In the genomic region with DNA sequence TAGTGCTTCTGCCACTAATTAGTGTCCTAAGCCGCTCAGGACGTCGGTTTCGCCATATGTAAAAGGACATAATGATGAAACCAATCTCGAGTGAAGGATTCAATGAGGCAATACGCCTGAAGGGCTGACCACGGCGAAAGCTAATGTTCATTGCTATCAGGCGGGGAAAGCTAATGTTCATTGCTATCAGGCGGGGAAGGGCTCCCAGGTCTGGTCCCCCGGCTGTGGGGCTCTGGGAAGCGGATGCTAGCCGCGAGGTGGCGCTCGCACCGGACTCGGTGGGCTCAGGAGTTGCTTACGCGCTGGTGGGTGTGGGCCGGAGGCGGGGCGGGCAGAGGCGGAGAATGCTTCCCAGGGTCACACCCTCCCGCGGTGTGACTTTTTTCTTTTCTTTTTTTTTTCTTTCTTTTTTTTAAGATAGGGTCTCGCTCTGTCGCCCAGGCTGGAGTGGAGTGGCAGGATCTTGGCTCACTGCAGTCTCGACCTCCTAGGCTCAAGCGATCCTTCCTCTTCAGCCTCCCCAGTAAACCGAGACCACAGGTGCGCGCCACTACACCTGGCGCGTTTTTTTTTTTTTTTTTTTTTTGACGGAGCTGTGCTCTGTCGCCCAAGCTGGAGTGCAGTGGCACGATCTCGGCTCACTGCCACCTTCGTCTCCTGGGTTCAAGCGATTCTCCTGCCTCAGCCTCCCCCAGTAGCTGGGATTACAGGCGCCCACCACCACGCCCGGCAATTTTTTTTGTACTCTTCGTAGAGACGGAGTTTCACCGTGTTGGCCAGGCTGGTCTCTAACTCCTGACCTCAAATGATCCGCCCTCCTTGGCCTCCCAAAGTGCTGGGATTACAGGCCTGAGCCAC, we compare ENCODE assay signal across 8 cellular contexts. TPM values are rescaled to one million over a fixed set of nuclear protein-coding genes. Genes with fewer than 3 reads are reported as not detected.
DNase-seq lines count a peak whose midpoint lies in the region; ATAC-seq, FAIRE-seq and TF ChIP-seq lines count a peak whose summit lies in the region.

No MANE protein-coding gene starts in this region.

- DNase-seq in A549 (ENCODE audit: low read depth in 1 of 2, low spot score in 1 of 2) (peak; percentile 89), RWPE1 (ENCODE audit: low spot score) (peak; percentile 83), fibroblast of villous mesenchyme (ENCODE audit: low read depth) (peak; percentile 94), occipital lobe (lab: John Stamatoyannopoulos, UW) (peak; percentile 56)
- peak; percentile 94 for DNase-seq in activated effector memory CD4-positive, alpha-beta T cell treated with anti-CD3 and anti-CD28 coated beads, Interleukin-2, amount 50 U/mL, for 16 hours

- peak overlapping the region; percentile 61 to 93; a peak in 5 of 6 replicates for H3K27ac ChIP-seq in A549
- H3K27ac ChIP-seq in RWPE1: peak overlapping the region; percentile 99
- H3K27ac ChIP-seq in subcutaneous abdominal adipose tissue (ENCODE audit: low read depth, low read length): peak overlapping the region; percentile 84

- H3K4me1 ChIP-seq in A549 (peaks cover 40% of the 10 kb centered on the region), subcutaneous abdominal adipose tissue (ENCODE audit: control insufficient read depth in 5 of 5, insufficient read depth in 5 of 5, low read length in 5 of 5) (peaks cover 2 to 51% (median 32%) of the 10 kb centered on the region in 5 donors)

- ATAC-seq in A549: peak; percentile 65 to 86
- ATAC-seq in GM19035 (IDR thresholded peaks at IDR 0.05; ENCODE audit: unreplicated experiment): peak; percentile 71

- TF ChIP-seq EP300 in A549 (IDR thresholded peaks at IDR 0.05): no peak

- TF ChIP-seq RAD21 in A549 (conservative IDR thresholded peaks at IDR 0.05 in 1 of 2, IDR thresholded peaks at IDR 0.05 in 1 of 2): peak; percentile 69 to 83

- FAIRE-seq in A549 (lab: Jason Lieb, UNC): no peak

- no peak for TF ChIP-seq POLR2A in A549 (IDR thresholded peaks at IDR 0.05; ENCODE audit: low read length)

- H3K4me3 ChIP-seq in A549 (peak overlapping the region; percentile 19; the same call in 2 of the 3 replicates), fibroblast of villous mesenchyme (ENCODE audit: low read depth, low read length) (peak overlapping the region; percentile 43), subcutaneous abdominal adipose tissue (ENCODE audit: low read depth in 1 of 5, low read length in 5 of 5) (peak overlapping the region; percentile 28 to 60 (median 39))

- H3K4me2 ChIP-seq in A549: peak overlapping the region; percentile 71

- TF ChIP-seq CTCF in A549 (IDR thresholded peaks at IDR 0.05) (peak; percentile 93), LNCAP (IDR thresholded peaks at IDR 0.05) (peak; percentile 81), RWPE1 (conservative IDR thresholded peaks at IDR 0.05; ENCODE audit: low read depth) (peak; percentile 92), fibroblast of villous mesenchyme (IDR thresholded peaks at IDR 0.05; ENCODE audit: insufficient read depth, low read depth, low read length) (peak; percentile 81)

- CTCF ChIA-PET in A549 (lab: Yijun Ruan, JAX): interaction anchor here (0.6 to 20.8 kb wide), 37 partner anchors 11 to 307 kb away, joined by 3 to 341 read pairs (median 6); a partner anchor contains a TSS
- CTCF ChIA-PET in RWPE1 (lab: Yijun Ruan, JAX): interaction anchor here (0.6 to 9.3 kb wide), 11 partner anchors 12 to 200 kb away, joined by 3 to 77 read pairs (median 3); no protein-coding TSS in a partner anchor

- no peaks in the 10 kb centered on the region for H3K36me3 ChIP-seq in subcutaneous abdominal adipose tissue (ENCODE audit: control insufficient read depth in 5 of 5, insufficient read depth in 5 of 5, low read length in 5 of 5)

- POLR2A ChIA-PET in A549 (lab: Yijun Ruan, JAX) (interaction anchor here (1.2 kb wide), 1 partner anchor 36 kb away, joined by 3 read pairs; no protein-coding TSS in a partner anchor), RWPE1 (lab: Yijun Ruan, JAX; ENCODE audit: low non-redundant PET) (no interaction called here)

- peaks cover 0 to 10% (median 7%) of the 10 kb centered on the region in 5 donors for H3K27me3 ChIP-seq in subcutaneous abdominal adipose tissue (ENCODE audit: control insufficient read depth in 5 of 5, insufficient read depth in 4 of 5, low read length in 5 of 5)

- H3K9me3 ChIP-seq in A549 (no peaks in the 10 kb centered on the region), subcutaneous abdominal adipose tissue (ENCODE audit: control insufficient read depth in 5 of 5, low read length in 5 of 5) (no peaks in the 10 kb centered on the region)

- WGBS in A549 (ENCODE audit: missing lambda C conversion rate): 26% methylated on average over 48 of the region's 48 CpGs

- H3K9ac ChIP-seq in subcutaneous abdominal adipose tissue (ENCODE audit: low read length in 5 of 5): no peak overlapping the region

TF ChIP-seq in A549, 52 proteins besides CTCF, POLR2A, EP300 and RAD21:
- TF ChIP-seq, protein P1, sequence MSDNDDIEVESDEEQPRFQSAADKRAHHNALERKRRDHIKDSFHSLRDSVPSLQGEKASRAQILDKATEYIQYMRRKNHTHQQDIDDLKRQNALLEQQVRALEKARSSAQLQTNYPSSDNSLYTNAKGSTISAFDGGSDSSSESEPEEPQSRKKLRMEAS (IDR thresholded peaks at IDR 0.05): peak; percentile 54
- no peak for TF ChIP-seq HDAC2 (IDR thresholded peaks at IDR 0.05)
- TF ChIP-seq FOXS1 (CRISPR knock-in tag; IDR thresholded peaks at IDR 0.05): no peak
- TF ChIP-seq CEBPB (IDR thresholded peaks at IDR 0.05): peak in 1 of 2 experiments; percentile 24; a peak in 1 of 4 replicates
- peak; percentile 97 for TF ChIP-seq SMC3 (IDR thresholded peaks at IDR 0.05)
TF ChIP-seq in A549: peak in this region for 3.

RNA-seq across cellular contexts. Expression of a gene that starts 1.1 kb away (rescaled TPM):
- 1.7 and 2.9 TPM in 2 replicates for polyA plus RNA-seq in A549 (2011; rRNA removed)
- polyA plus RNA-seq in A549 (2012; cell fraction: cytosol; rRNA removed): 4.2 and 5.4 TPM in 2 replicates
- 27.8 and 33.5 TPM in 2 replicates for polyA plus RNA-seq in A549 (2012; cell fraction: nucleus; rRNA removed)
- polyA plus RNA-seq in A549 (2017; fragmentation: RNase III; extraction: RNeasy Plus Mini Kit Qiagen cat#74134 plus additional on column Dnase treatment): 5.0 to 7.5 TPM (median 6.3 TPM) in 3 replicates
- polyA minus RNA-seq in A549 (2011; rRNA and poly(A)+ RNA removed): 0.79 and 1.4 TPM in 2 replicates
- total RNA-seq in fibroblast of villous mesenchyme: 11.3 and 12.1 TPM in 2 replicates
- 0.31 TPM for total RNA-seq in occipital lobe

RNA-seq across cellular contexts. Expression of a gene that starts 28.0 kb away (rescaled TPM):
- 0.15 TPM in 1 of 2 replicates, not detected in the other for polyA plus RNA-seq in A549 (2011; rRNA removed)
- 0.10 and 0.20 TPM in 2 replicates for polyA plus RNA-seq in A549 (2012; cell fraction: cytosol; rRNA removed)
- polyA plus RNA-seq in A549 (2012; cell fraction: nucleus; rRNA removed): 0.34 and 0.40 TPM in 2 replicates
- polyA plus RNA-seq in A549 (2017; fragmentation: RNase III; extraction: RNeasy Plus Mini Kit Qiagen cat#74134 plus additional on column Dnase treatment): 0.10 to 0.33 TPM (median 0.14 TPM) in 3 replicates
- polyA minus RNA-seq in A549 (2011; rRNA and poly(A)+ RNA removed): not detected in 2 replicates
- not detected in 2 replicates for total RNA-seq in fibroblast of villous mesenchyme
- total RNA-seq in occipital lobe: 0.16 TPM

RNA-seq across cellular contexts. Expression of a gene that starts 31.8 kb away (rescaled TPM):
- polyA plus RNA-seq in A549 (2011; rRNA removed) (0.05 and 0.07 TPM in 2 replicates), A549 (2017; fragmentation: RNase III; extraction: RNeasy Plus Mini Kit Qiagen cat#74134 plus additional on column Dnase treatment) (0.08 to 0.18 TPM (median 0.10 TPM) in 3 replicates)
- polyA plus RNA-seq in A549 (2012; cell fraction: cytosol; rRNA removed): 0.13 and 0.16 TPM in 2 replicates
- 0.47 and 0.67 TPM in 2 replicates for polyA plus RNA-seq in A549 (2012; cell fraction: nucleus; rRNA removed)
- polyA minus RNA-seq in A549 (2011; rRNA and poly(A)+ RNA removed): 0.34 TPM in 1 of 2 replicates, not detected in the other
- total RNA-seq in fibroblast of villous mesenchyme (not detected in 2 replicates), occipital lobe (not detected)

RNA-seq across cellular contexts. Expression of a gene that starts 33.5 kb away (rescaled TPM):
- polyA plus RNA-seq in A549 (2011; rRNA removed) (not detected in 2 replicates), A549 (2017; fragmentation: RNase III; extraction: RNeasy Plus Mini Kit Qiagen cat#74134 plus additional on column Dnase treatment) (not detected in 3 replicates)
- polyA plus RNA-seq in A549 (2012; cell fraction: cytosol; rRNA removed): not detected in 2 replicates
- 0.01 TPM in 1 of 2 replicates, not detected in the other for polyA plus RNA-seq in A549 (2012; cell fraction: nucleus; rRNA removed)
- not detected in 2 replicates for polyA minus RNA-seq in A549 (2011; rRNA and poly(A)+ RNA removed)
- total RNA-seq in fibroblast of villous mesenchyme (not detected in 2 replicates), occipital lobe (0.31 TPM)

Comparison
In these comparisons a context has a peak if more than half of its experiments do, and no peak if none do; other contexts are left out.
1. Peak in every context shown above with its lines: DNase-seq, ATAC-seq, H3K4me3 ChIP-seq and H3K27ac ChIP-seq.